ENCODE assay signal across 9 cellular contexts in genomic region chr11:41047229-41047628, GRCh38.
"Had no signal": no experiment of that assay in that cellular context is flagged by ENCODE, and none has a peak within 500 bp of the region (broad histone marks: within the 10 kb centered on the region; RNA-seq: fewer than 3 reads in every experiment).

No MANE protein-coding gene starts in this region.

- H3K9ac ChIP-seq: GM23248 had no signal

- H3K9me3 ChIP-seq: HAP-1 had no signal

- ATAC-seq: GM23338, HCT116 had no signal

- H3K36me3 ChIP-seq: HAP-1 had no signal

- H3K27ac ChIP-seq: GM23248 had no signal

- H3K4me3 Mint-ChIP-seq: GM23338, H9, HFFc6 had no signal

- H3K4me2 ChIP-seq: GM23338 had no signal

- H3K9me3 Mint-ChIP-seq: GM23338, H9 had no signal

- H2AFZ ChIP-seq: GM23248, GM23338 had no signal

- H3K27ac Mint-ChIP-seq: GM23338, H9, HFFc6 had no signal

- H3K4me3 ChIP-seq: GM23248, GM23338, HAP-1 had no signal

- DNase-seq: GM23248, GOT3, H7, H9, HCEC 1CT, HFFc6 had no signal
